In the genomic region with DNA sequence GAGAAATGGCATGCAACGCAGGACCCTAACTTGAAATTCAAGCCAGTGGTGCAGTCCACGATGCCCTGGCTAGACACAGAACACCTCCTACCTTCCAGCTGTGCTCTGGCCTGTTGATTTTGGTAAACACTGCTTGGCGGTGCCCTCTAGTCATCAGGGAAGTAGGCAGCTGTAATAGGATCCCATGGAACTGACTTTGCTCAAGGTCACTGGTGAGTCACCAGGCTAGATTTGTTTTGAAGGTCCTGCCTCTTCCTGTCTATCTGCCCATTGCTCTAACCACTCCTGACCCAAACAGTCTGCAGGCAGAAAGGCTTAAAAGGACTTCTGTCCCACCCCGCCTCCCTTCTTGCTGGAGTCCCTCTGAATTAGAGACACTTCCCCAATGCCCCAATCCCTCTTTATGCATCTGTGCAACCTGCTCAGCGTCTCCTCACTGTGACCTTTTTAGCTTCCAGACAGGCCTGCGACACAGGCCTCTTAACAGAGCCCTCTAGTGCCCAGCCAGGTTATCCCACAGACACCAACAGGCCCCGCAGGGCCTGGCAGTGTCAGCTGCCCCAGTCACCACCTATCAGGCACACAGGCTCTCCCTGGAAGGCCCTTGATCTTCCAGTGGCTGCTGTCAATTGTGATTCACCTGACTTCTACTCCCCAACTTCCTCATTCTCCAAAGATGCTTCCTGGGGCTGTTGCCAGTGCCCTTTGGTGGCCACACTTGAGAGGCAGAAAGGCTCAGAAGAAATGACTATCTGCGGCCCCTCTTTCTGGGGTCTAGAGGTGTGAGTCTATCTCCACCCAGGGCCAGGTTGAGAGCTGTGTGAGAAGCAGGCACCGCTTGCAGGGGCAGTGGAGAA, we compare ENCODE assay signal across 8 cellular contexts. TPM values are rescaled to one million over a fixed set of nuclear protein-coding genes. Genes with fewer than 3 reads are reported as not detected.
DNase-seq lines count a peak whose midpoint lies in the region; ATAC-seq and TF ChIP-seq lines count a peak whose summit lies in the region.

No MANE protein-coding gene starts in this region.

- H3K9me2 ChIP-seq in PC-3 (replicated peaks; ENCODE audit: low read length): no peaks in the 10 kb centered on the region

- DNase-seq in EH (ENCODE audit: low read depth) (peak; percentile 93), PC-3 (peak; percentile 91), ascending aorta (ENCODE audit: low spot score in 2 of 2) (peak; percentile 52 to 88), right atrium auricular region (ENCODE audit: low spot score) (peak; percentile 80), gastrocnemius medialis (peak; percentile 91)

- POLR2A ChIA-PET in PC-3 (lab: Charles Lee; ENCODE audit: unreplicated experiment): no interaction called here

- in situ Hi-C loops in gastrocnemius medialis (cut with MboI; ENCODE audit: low sequenced_read_pairs in 4 of 4): loop anchor here in 2 of 4 donors (5.0 to 25.0 kb wide), 3 partner anchors 58 to 248 kb away; a partner anchor contains a TSS

- ATAC-seq in HG03442 (IDR thresholded peaks at IDR 0.05; ENCODE audit: unreplicated experiment) (peak; percentile 40), PC-3 (peak; percentile 85), gastrocnemius medialis (peak; percentile 82 to 83), GM19324 (IDR thresholded peaks at IDR 0.05; ENCODE audit: low FRiP score, unreplicated experiment) (no peak), HG03469 (IDR thresholded peaks at IDR 0.05; ENCODE audit: unreplicated experiment) (no peak)

- H3F3A ChIP-seq in PC-3 (ENCODE audit: low read length, unreplicated experiment): peaks cover 5% of the 10 kb centered on the region

- intact Hi-C loops in PC-3 (cut with micrococcal nuclease) (loop anchor here (2.0 to 10.0 kb wide), 2 partner anchors 52 to 266 kb away; a partner anchor contains a TSS), ascending aorta (cut with DNase I) (loop anchor here (10.0 kb wide), 5 partner anchors 266 to 1404 kb away; a partner anchor contains a TSS), gastrocnemius medialis (cut with DNase I; ENCODE audit: low total_unique reads) (loop anchor here (1.0 to 10.0 kb wide), 5 partner anchors 52 to 236 kb away; a partner anchor contains a TSS)

- TF ChIP-seq CTCF in PC-3 (conservative IDR thresholded peaks at IDR 0.05; ENCODE audit: low read depth, low read length) (peak; percentile 75), ascending aorta (IDR thresholded peaks at IDR 0.05) (peak in 2 of 3 experiments; percentile 26 to 37), right atrium auricular region (IDR thresholded peaks at IDR 0.05) (peak in 1 of 2 donors; percentile 56), gastrocnemius medialis (IDR thresholded peaks at IDR 0.05 in 4 of 5, conservative IDR thresholded peaks at IDR 0.05 in 1 of 5) (peak in 4 of 5 experiments; percentile 38 to 53 (median 42))

- H3K4me1 ChIP-seq in PC-3 (ENCODE audit: insufficient read depth, low read length) (peaks cover 43% of the 10 kb centered on the region), ascending aorta (peaks cover 39 to 64% of the 10 kb centered on the region in 2 donors), right atrium auricular region (peaks cover 5 to 93% of the 10 kb centered on the region in 2 donors), gastrocnemius medialis (peaks cover 89 to 93% of the 10 kb centered on the region in 2 donors)

- H3K4me3 ChIP-seq in PC-3 (ENCODE audit: low read length) (no peak overlapping the region), ascending aorta (no peak overlapping the region), right atrium auricular region (peak overlapping the region; percentile 0 to 18), gastrocnemius medialis (peak overlapping the region in 3 of 4 donors; percentile 17 to 40 (median 25))

- H3K9ac ChIP-seq in PC-3 (ENCODE audit: low read length): no peak overlapping the region

- peaks cover 34% of the 10 kb centered on the region for H4K20me1 ChIP-seq in PC-3 (ENCODE audit: low read length)

- H3K27ac ChIP-seq in PC-3 (ENCODE audit: low read length) (peak overlapping the region; percentile 70), ascending aorta (peak overlapping the region; percentile 82 to 90), right atrium auricular region (peak overlapping the region; percentile 96 to 97), gastrocnemius medialis (peak overlapping the region; percentile 94 to 99 (median 96))

- TF ChIP-seq POLR2A in gastrocnemius medialis (IDR thresholded peaks at IDR 0.05): peak; percentile 30 to 68

- BruUV-seq in PC-3 (replicated peaks; lab: Mats Ljungman, UMichigan): no TSS peak

- H3K27me3 ChIP-seq in PC-3 (ENCODE audit: low read length) (no peaks in the 10 kb centered on the region), ascending aorta (no peaks in the 10 kb centered on the region), right atrium auricular region (no peaks in the 10 kb centered on the region), gastrocnemius medialis (no peaks in the 10 kb centered on the region)

- H2AFZ ChIP-seq in PC-3 (ENCODE audit: low read length): no peak overlapping the region

- H3K4me2 ChIP-seq in PC-3 (ENCODE audit: low read length): peak overlapping the region; percentile 46

- CTCF ChIA-PET in PC-3 (lab: Charles Lee): interaction anchor here (1.0 kb wide), 1 partner anchor 268 kb away, joined by 3 read pairs; no protein-coding TSS in a partner anchor

- H3K36me3 ChIP-seq in PC-3 (ENCODE audit: low read depth, low read length): no peaks in the 10 kb centered on the region; the same call in 1 of the 2 replicates
- H3K36me3 ChIP-seq in ascending aorta: peaks cover 5 to 6% of the 10 kb centered on the region in 2 donors
- H3K36me3 ChIP-seq in right atrium auricular region: peaks cover 25% of the 10 kb centered on the region
- peaks cover 0 to 5% of the 10 kb centered on the region in 2 donors for H3K36me3 ChIP-seq in gastrocnemius medialis

- H3K9me3 ChIP-seq in PC-3 (ENCODE audit: low read length) (no peaks in the 10 kb centered on the region), ascending aorta (no peaks in the 10 kb centered on the region), right atrium auricular region (no peaks in the 10 kb centered on the region), gastrocnemius medialis (no peaks in the 10 kb centered on the region)

- peaks cover 74% of the 10 kb centered on the region for H3K79me2 ChIP-seq in PC-3 (ENCODE audit: low read length)

RNA-seq across cellular contexts. Expression of a gene that starts 5.2 kb away (rescaled TPM):
- 31.9 and 33.9 TPM in 2 replicates for total RNA-seq in PC-3 (2014; rRNA removed)
- total RNA-seq in ascending aorta: 61.9 TPM
- total RNA-seq in right atrium auricular region: 10 to 100 TPM; 88.9 to 95.2 TPM
- total RNA-seq in gastrocnemius medialis: 10 to 100 TPM; 27.1 to 38.8 (median 30.9) TPM

RNA-seq across cellular contexts. Expression of a gene that starts 5.4 kb away (rescaled TPM):
- total RNA-seq in PC-3 (2014; rRNA removed): 124 and 130 TPM in 2 replicates
- 127 TPM for total RNA-seq in ascending aorta
- total RNA-seq in right atrium auricular region: 10 to 100 TPM; 77.0 to 79.7 TPM
- 100 to 1,000 TPM in 1 of 4 donors, 10 to 100 TPM in 3; 73.5 to 102 (median 95.6) TPM for total RNA-seq in gastrocnemius medialis

RNA-seq across cellular contexts. Expression of a gene that starts 44.7 kb away (rescaled TPM):
- total RNA-seq in PC-3 (2014; rRNA removed): 77.8 and 124 TPM in 2 replicates
- 57.4 TPM for total RNA-seq in ascending aorta
- 10 to 100 TPM; 42.2 to 68.8 TPM for total RNA-seq in right atrium auricular region
- 10 to 100 TPM; 51.1 to 89.8 (median 67.4) TPM for total RNA-seq in gastrocnemius medialis

RNA-seq across cellular contexts. Expression of a gene that starts 52.0 kb away (rescaled TPM):
- 164 and 169 TPM in 2 replicates for total RNA-seq in PC-3 (2014; rRNA removed)
- total RNA-seq in ascending aorta: 85.6 TPM
- 100 to 1,000 TPM; 128 to 163 TPM for total RNA-seq in right atrium auricular region
- 100 to 1,000 TPM; 237 to 512 (median 313) TPM for total RNA-seq in gastrocnemius medialis

Comparison
In these comparisons a context has a peak if more than half of its experiments do, and no peak if none do; other contexts are left out.
1. ATAC-seq: peak in HG03442 (single experiment), PC-3 (single experiment) and gastrocnemius medialis (2 of 2); none in GM19324 (single experiment) and HG03469 (single experiment).
2. H3K4me3 ChIP-seq: peak in right atrium auricular region (2 of 2) and gastrocnemius medialis (3 of 4); none in PC-3 (single experiment) and ascending aorta (0 of 2).
3. Peak in every context shown above with its lines, with median percentiles within 50 percentile points of each other: DNase-seq and H3K27ac ChIP-seq.